17 cellular contexts compared by ENCODE assay signal in the genomic region with DNA sequence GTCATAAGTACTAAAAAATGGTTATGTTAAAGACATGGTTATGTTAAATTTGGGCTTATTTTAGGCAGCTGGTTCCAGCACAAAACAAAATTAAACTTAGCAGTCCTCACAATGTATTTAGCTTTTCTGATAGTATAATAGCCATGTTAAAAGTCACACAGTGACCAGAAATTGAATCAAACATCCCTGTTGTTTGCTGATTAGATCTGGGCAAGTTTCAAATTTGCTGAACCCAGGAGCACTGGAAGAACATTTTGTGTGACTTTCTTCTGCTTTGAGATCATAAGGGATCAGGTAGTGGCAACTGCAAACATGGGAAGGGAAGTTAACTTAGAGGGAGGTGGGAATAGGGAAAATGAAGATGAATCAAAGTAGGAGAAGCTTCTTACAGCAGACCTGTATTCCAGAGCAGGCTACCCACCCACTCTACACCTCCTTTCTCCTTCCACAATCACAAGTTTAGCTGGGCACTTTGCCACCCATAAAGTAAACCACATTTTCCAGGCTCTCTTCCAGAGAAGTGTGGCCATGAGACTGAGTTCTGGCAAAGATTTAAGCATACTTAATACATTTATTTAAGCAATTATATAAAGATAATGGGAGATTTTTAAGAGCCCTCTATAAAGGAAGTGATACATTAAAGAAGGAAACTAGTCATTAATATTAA.
DNase-seq lines count a peak whose midpoint lies in the region; FAIRE-seq and TF ChIP-seq lines count a peak whose summit lies in the region.
"Had no signal": no experiment of that assay in that cellular context is flagged by ENCODE, and none has a peak within 500 bp of the region (broad histone marks: within the 10 kb centered on the region; RNA-seq: fewer than 3 reads in every experiment).

No MANE protein-coding gene starts in this region.

- H3K9me3 ChIP-seq in adrenal gland (replicated peaks in 1 of 3) (no peaks in the 10 kb centered on the region), hepatocyte (ENCODE audit: low read depth) (no peaks in the 10 kb centered on the region)
- H3K9me3 ChIP-seq: BLaER1, tibial artery had no signal

- no peaks in the 10 kb centered on the region for H3K27me3 ChIP-seq in adrenal gland
- no peaks in the 10 kb centered on the region for H3K27me3 ChIP-seq in hepatocyte
- H3K27me3 ChIP-seq: BLaER1, tibial artery had no signal

- H3K4me1 ChIP-seq in adrenal gland (replicated peaks in 1 of 2) (no peaks in the 10 kb centered on the region), hepatocyte (ENCODE audit: insufficient read depth) (no peaks in the 10 kb centered on the region)
- H3K4me1 ChIP-seq: BLaER1, parathyroid adenoma had no signal

- no peak overlapping the region for H2AFZ ChIP-seq in hepatocyte
- H2AFZ ChIP-seq: parathyroid adenoma had no signal

- DNase-seq in NCI-H1105 (lab: John Stamatoyannopoulos, UW) = peak; percentile 32
- DNase-seq in adrenal gland = peak in 5 of 7 donors; percentile 18 to 50 (median 27)
- peak; percentile 11 for DNase-seq in hepatocyte (ENCODE audit: low spot score)
- peak; percentile 48 for DNase-seq in urothelium cell line (ENCODE audit: low spot score)
- no peak for DNase-seq in cerebellum (ENCODE audit: low spot score)
- DNase-seq in activated CD8-positive, alpha-beta memory T cell treated with anti-CD3 and anti-CD28 coated beads for 24 hours = no peak
- no peak for DNase-seq in NCI-H226
- DNase-seq: activated B cell treated with CpG ODN at 0.5 μM for 24 hours; GOT3; naive B cell; NCI-H1092; NK-92 treated with Interleukin-12 subunit alpha and Interleukin-12 subunit beta, amount 100 ng/mL, for 24 hours; tibial artery had no signal

- H3K36me3 ChIP-seq in adrenal gland (replicated peaks in 1 of 2) = no peaks in the 10 kb centered on the region
- H3K36me3 ChIP-seq in hepatocyte (replicated peaks; ENCODE audit: insufficient read depth, low read depth) = no peaks in the 10 kb centered on the region
- H3K36me3 ChIP-seq: BLaER1, tibial artery had no signal

- no peak for FAIRE-seq in urothelium cell line (lab: Jason Lieb, UNC)
- FAIRE-seq: D721Med had no signal

- no peak overlapping the region for H3K4me3 ChIP-seq in adrenal gland
- H3K4me3 ChIP-seq in hepatocyte = no peak overlapping the region
- H3K4me3 ChIP-seq: BLaER1, tibial artery had no signal

- H4K20me1 ChIP-seq in hepatocyte (ENCODE audit: insufficient read depth, poor library complexity, severe bottlenecking) = no peaks in the 10 kb centered on the region
- H4K20me1 ChIP-seq: BLaER1 had no signal

- no peak for TF ChIP-seq POLR2A in adrenal gland (IDR thresholded peaks at IDR 0.05)

- H3K79me2 ChIP-seq in hepatocyte = no peaks in the 10 kb centered on the region
- H3K79me2 ChIP-seq: parathyroid adenoma had no signal

- no peaks in the 10 kb centered on the region for H3K9me2 ChIP-seq in hepatocyte (replicated peaks; ENCODE audit: insufficient read depth)

- no peak overlapping the region for H3K4me2 ChIP-seq in hepatocyte
- H3K4me2 ChIP-seq: BLaER1 had no signal

- intact Hi-C loops in adrenal gland (cut with DNase I) = no loop called here

- TF ChIP-seq CTCF in adrenal gland (IDR thresholded peaks at IDR 0.05) (no peak), hepatocyte (IDR thresholded peaks at IDR 0.05; ENCODE audit: poor library complexity) (no peak)

- no peak overlapping the region for H3K27ac ChIP-seq in adrenal gland
- no peak overlapping the region for H3K27ac ChIP-seq in hepatocyte
- H3K27ac ChIP-seq: BLaER1, parathyroid adenoma, RWPE1, tibial artery had no signal

Comparison
In these comparisons a context has a peak if more than half of its experiments do, and no peak if none do; other contexts are left out.
1. DNase-seq: peak in NCI-H1105 (single experiment), adrenal gland (5 of 7), hepatocyte (single experiment) and urothelium cell line (single experiment); none in cerebellum (single experiment), activated CD8-positive, alpha-beta memory T cell treated with anti-CD3 and anti-CD28 coated beads for 24 hours (single experiment) and NCI-H226 (single experiment).